ENCODE assay signal across 25 cellular contexts in the genomic region with DNA sequence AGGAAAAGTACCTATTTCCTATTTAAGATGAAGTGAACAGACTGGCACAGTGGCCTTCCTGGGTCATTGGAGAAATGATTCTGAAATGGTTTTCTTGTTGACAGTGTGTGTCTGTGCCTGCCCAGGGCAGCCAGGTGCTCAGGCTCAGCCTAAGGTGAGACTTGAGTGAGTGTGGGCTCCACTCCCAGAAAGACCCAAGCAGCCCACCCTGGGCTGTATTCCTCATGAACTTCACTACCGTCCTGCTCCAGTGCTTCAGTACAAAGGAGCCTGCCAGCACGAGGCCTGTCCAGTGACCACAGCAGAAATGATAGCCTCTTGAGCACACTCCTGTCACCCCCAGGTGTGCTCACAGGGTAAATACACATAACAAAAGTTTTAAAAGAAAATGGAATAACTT. TPM values are rescaled to one million over a fixed set of nuclear protein-coding genes. Genes with fewer than 3 reads are reported as not detected.
"Had no signal": no experiment of that assay in that cellular context is flagged by ENCODE, and none has a peak within 500 bp of the region (broad histone marks: within the 10 kb centered on the region; RNA-seq: fewer than 3 reads in every experiment).

No MANE protein-coding gene starts in this region.

- H3K27ac ChIP-seq: breast epithelium, Peyer's patch, RWPE1, SJSA1 had no signal

- H3K4me3 ChIP-seq: breast epithelium, Peyer's patch, SJSA1 had no signal

- H3K4me1 ChIP-seq: breast epithelium, Peyer's patch, SJSA1 had no signal

- H3K36me3 ChIP-seq: breast epithelium, Peyer's patch, SJSA1 had no signal

- H3K9me3 ChIP-seq: breast epithelium, Peyer's patch, SJSA1 had no signal

- ATAC-seq: activated CD8-positive, alpha-beta T cell treated with anti-CD3 and anti-CD28 coated beads, Interleukin-2, amount 10 ng/mL, durations not matched to agents 7 days and 5 days; SK-N-SH treated with all-trans-retinoic acid at 6 μM for 48 hours; WTC11 had no signal

- DNase-seq: activated CD4-positive, alpha-beta T cell treated with anti-CD3 and anti-CD28 coated beads for 48 hours; activated CD4-positive, alpha-beta T cell treated with anti-CD3 and anti-CD28 coated beads, Interleukin-2, amount 50 U/mL, for 4 hours; activated CD4-positive, CD25-positive, alpha-beta regulatory T cell treated with anti-CD3 and anti-CD28 coated beads, Interleukin-2, amount 50 U/mL, for 72 hours; activated CD8-positive, alpha-beta memory T cell treated with anti-CD3 and anti-CD28 coated beads, Interleukin-2, amount 50 U/mL, for 48 hours; activated CD8-positive, alpha-beta T cell treated with anti-CD3 and anti-CD28 coated beads, Interleukin-2, amount 10 ng/mL, durations not matched to agents 7 days and 5 days; activated naive CD4-positive, alpha-beta T cell; activated T-cell treated with anti-CD3 and anti-CD28 coated beads, Interleukin-2, amount 50 U/mL, for 1 hour; aorta; caudate nucleus; NCI-H1048; NCI-H146; NCI-H187 treated with DMSO at 0.1 percent for 48 hours; NCI-H2081 treated with DMSO at 0.1 percent for 48 hours; NCI-H446; NCI-H524; Peyer's patch; Right ventricle myocardium superior; SW 1271 had no signal

- H3K27me3 ChIP-seq: Peyer's patch, SJSA1 had no signal

RNA-seq across cellular contexts. Expression of a gene that starts 49.5 kb away (rescaled TPM):
- total RNA-seq: activated CD8-positive, alpha-beta T cell treated with anti-CD3 and anti-CD28 coated beads, Interleukin-2, amount 10 ng/mL, durations not matched to agents 7 days and 5 days; aorta; breast epithelium; M059J; Peyer's patch; Right ventricle myocardium superior; SJSA1; T-helper 1 cell treated with Interleukin-12 subunit alpha and Interleukin-12 subunit beta and Interleukin-4 antibody, amounts not matched to agents 30 ng/mL and 1 ng/mL, for 36 hours had no signal
